ENCODE assay signal across 1 cellular context in genomic region chr13:44917589-44918322, GRCh38.
TF ChIP-seq lines count a peak whose summit lies in the region.

No MANE protein-coding gene starts in this region.

TF ChIP-seq in HepG2, 621 proteins besides CTCF, POLR2A, EP300 and RAD21 (continued from another document and continues in another):
- TF ChIP-seq, protein P1, sequence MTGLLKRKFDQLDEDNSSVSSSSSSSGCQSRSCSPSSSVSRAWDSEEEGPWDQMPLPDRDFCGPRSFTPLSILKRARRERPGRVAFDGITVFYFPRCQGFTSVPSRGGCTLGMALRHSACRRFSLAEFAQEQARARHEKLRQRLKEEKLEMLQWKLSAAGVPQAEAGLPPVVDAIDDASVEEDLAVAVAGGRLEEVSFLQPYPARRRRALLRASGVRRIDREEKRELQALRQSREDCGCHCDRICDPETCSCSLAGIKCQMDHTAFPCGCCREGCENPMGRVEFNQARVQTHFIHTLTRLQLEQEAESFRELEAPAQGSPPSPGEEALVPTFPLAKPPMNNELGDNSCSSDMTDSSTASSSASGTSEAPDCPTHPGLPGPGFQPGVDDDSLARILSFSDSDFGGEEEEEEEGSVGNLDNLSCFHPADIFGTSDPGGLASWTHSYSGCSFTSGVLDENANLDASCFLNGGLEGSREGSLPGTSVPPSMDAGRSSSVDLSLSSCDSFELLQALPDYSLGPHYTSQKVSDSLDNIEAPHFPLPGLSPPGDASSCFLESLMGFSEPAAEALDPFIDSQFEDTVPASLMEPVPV (CRISPR knock-in tag; IDR thresholded peaks at IDR 0.05) = no peak
- TF ChIP-seq, protein P2, sequence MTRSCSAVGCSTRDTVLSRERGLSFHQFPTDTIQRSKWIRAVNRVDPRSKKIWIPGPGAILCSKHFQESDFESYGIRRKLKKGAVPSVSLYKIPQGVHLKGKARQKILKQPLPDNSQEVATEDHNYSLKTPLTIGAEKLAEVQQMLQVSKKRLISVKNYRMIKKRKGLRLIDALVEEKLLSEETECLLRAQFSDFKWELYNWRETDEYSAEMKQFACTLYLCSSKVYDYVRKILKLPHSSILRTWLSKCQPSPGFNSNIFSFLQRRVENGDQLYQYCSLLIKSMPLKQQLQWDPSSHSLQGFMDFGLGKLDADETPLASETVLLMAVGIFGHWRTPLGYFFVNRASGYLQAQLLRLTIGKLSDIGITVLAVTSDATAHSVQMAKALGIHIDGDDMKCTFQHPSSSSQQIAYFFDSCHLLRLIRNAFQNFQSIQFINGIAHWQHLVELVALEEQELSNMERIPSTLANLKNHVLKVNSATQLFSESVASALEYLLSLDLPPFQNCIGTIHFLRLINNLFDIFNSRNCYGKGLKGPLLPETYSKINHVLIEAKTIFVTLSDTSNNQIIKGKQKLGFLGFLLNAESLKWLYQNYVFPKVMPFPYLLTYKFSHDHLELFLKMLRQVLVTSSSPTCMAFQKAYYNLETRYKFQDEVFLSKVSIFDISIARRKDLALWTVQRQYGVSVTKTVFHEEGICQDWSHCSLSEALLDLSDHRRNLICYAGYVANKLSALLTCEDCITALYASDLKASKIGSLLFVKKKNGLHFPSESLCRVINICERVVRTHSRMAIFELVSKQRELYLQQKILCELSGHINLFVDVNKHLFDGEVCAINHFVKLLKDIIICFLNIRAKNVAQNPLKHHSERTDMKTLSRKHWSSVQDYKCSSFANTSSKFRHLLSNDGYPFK (CRISPR knock-in tag; IDR thresholded peaks at IDR 0.05; ENCODE audit: borderline replicate concordance) = peak; percentile 40; the same call in 1 of the 2 replicates
- TF ChIP-seq BCL6 (CRISPR knock-in tag; IDR thresholded peaks at IDR 0.05) = no peak
- TF ChIP-seq, protein P3, sequence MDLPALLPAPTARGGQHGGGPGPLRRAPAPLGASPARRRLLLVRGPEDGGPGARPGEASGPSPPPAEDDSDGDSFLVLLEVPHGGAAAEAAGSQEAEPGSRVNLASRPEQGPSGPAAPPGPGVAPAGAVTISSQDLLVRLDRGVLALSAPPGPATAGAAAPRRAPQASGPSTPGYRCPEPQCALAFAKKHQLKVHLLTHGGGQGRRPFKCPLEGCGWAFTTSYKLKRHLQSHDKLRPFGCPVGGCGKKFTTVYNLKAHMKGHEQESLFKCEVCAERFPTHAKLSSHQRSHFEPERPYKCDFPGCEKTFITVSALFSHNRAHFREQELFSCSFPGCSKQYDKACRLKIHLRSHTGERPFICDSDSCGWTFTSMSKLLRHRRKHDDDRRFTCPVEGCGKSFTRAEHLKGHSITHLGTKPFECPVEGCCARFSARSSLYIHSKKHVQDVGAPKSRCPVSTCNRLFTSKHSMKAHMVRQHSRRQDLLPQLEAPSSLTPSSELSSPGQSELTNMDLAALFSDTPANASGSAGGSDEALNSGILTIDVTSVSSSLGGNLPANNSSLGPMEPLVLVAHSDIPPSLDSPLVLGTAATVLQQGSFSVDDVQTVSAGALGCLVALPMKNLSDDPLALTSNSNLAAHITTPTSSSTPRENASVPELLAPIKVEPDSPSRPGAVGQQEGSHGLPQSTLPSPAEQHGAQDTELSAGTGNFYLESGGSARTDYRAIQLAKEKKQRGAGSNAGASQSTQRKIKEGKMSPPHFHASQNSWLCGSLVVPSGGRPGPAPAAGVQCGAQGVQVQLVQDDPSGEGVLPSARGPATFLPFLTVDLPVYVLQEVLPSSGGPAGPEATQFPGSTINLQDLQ (CRISPR knock-in tag; IDR thresholded peaks at IDR 0.05) = no peak; the same call in 1 of the 2 replicates
- no peak for TF ChIP-seq JUNB (CRISPR knock-in tag; IDR thresholded peaks at IDR 0.05; ENCODE audit: borderline replicate concordance)
- TF ChIP-seq TBX2 (CRISPR knock-in tag; IDR thresholded peaks at IDR 0.05; ENCODE audit: borderline replicate concordance) = peak; percentile 76; the same call in 1 of the 2 replicates
- 0 out of 2 replicates have a peak, but pooled peaks have one; percentile 12 for TF ChIP-seq SMC3 (IDR thresholded peaks at IDR 0.05; ENCODE audit: low read length)
- TF ChIP-seq REPIN1 (CRISPR knock-in tag; IDR thresholded peaks at IDR 0.05; ENCODE audit: borderline replicate concordance, low read depth) = peak; percentile 60; the same call in 1 of the 2 replicates
- TF ChIP-seq GLMP (CRISPR knock-in tag; IDR thresholded peaks at IDR 0.05; ENCODE audit: borderline replicate concordance) = 0 out of 2 replicates have a peak, but pooled peaks have one; percentile 69
- no peak for TF ChIP-seq MTF1 (CRISPR knock-in tag; IDR thresholded peaks at IDR 0.05)
- no peak for TF ChIP-seq ZNF616 (CRISPR knock-in tag; IDR thresholded peaks at IDR 0.05; ENCODE audit: low read depth)
- TF ChIP-seq ZNF547 (CRISPR knock-in tag; IDR thresholded peaks at IDR 0.05) = no peak; the same call in 1 of the 2 replicates
- TF ChIP-seq ZNF30 (CRISPR knock-in tag; IDR thresholded peaks at IDR 0.05) = no peak
- TF ChIP-seq ZNF225 (CRISPR knock-in tag; IDR thresholded peaks at IDR 0.05) = no peak
- no peak for TF ChIP-seq BCLAF1 (IDR thresholded peaks at IDR 0.05)
- TF ChIP-seq, protein P4, sequence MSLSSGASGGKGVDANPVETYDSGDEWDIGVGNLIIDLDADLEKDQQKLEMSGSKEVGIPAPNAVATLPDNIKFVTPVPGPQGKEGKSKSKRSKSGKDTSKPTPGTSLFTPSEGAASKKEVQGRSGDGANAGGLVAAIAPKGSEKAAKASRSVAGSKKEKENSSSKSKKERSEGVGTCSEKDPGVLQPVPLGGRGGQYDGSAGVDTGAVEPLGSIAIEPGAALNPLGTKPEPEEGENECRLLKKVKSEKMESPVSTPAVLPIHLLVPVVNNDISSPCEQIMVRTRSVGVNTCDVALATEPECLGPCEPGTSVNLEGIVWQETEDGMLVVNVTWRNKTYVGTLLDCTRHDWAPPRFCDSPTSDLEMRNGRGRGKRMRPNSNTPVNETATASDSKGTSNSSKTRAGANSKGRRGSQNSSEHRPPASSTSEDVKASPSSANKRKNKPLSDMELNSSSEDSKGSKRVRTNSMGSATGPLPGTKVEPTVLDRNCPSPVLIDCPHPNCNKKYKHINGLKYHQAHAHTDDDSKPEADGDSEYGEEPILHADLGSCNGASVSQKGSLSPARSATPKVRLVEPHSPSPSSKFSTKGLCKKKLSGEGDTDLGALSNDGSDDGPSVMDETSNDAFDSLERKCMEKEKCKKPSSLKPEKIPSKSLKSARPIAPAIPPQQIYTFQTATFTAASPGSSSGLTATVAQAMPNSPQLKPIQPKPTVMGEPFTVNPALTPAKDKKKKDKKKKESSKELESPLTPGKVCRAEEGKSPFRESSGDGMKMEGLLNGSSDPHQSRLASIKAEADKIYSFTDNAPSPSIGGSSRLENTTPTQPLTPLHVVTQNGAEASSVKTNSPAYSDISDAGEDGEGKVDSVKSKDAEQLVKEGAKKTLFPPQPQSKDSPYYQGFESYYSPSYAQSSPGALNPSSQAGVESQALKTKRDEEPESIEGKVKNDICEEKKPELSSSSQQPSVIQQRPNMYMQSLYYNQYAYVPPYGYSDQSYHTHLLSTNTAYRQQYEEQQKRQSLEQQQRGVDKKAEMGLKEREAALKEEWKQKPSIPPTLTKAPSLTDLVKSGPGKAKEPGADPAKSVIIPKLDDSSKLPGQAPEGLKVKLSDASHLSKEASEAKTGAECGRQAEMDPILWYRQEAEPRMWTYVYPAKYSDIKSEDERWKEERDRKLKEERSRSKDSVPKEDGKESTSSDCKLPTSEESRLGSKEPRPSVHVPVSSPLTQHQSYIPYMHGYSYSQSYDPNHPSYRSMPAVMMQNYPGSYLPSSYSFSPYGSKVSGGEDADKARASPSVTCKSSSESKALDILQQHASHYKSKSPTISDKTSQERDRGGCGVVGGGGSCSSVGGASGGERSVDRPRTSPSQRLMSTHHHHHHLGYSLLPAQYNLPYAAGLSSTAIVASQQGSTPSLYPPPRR (CRISPR knock-in tag; IDR thresholded peaks at IDR 0.05; ENCODE audit: borderline replicate concordance) = no peak
- TF ChIP-seq ZNF484 (CRISPR knock-in tag; IDR thresholded peaks at IDR 0.05; ENCODE audit: borderline replicate concordance, low read depth) = no peak
- TF ChIP-seq ZNF12 (CRISPR knock-in tag; IDR thresholded peaks at IDR 0.05) = no peak
- peak; percentile 45; the same call in 1 of the 2 replicates for TF ChIP-seq ZNF318 (CRISPR knock-in tag; IDR thresholded peaks at IDR 0.05)
- no peak for TF ChIP-seq ZNF207 (IDR thresholded peaks at IDR 0.05; ENCODE audit: borderline replicate concordance)
- peak; percentile 92 for TF ChIP-seq ZNF670 (CRISPR knock-in tag; IDR thresholded peaks at IDR 0.05; ENCODE audit: borderline replicate concordance)
- TF ChIP-seq STAG1 (CRISPR knock-in tag; IDR thresholded peaks at IDR 0.05) = peak; percentile 17
- TF ChIP-seq ATM (IDR thresholded peaks at IDR 0.05; ENCODE audit: borderline replicate concordance) = no peak
- TF ChIP-seq, protein P5, sequence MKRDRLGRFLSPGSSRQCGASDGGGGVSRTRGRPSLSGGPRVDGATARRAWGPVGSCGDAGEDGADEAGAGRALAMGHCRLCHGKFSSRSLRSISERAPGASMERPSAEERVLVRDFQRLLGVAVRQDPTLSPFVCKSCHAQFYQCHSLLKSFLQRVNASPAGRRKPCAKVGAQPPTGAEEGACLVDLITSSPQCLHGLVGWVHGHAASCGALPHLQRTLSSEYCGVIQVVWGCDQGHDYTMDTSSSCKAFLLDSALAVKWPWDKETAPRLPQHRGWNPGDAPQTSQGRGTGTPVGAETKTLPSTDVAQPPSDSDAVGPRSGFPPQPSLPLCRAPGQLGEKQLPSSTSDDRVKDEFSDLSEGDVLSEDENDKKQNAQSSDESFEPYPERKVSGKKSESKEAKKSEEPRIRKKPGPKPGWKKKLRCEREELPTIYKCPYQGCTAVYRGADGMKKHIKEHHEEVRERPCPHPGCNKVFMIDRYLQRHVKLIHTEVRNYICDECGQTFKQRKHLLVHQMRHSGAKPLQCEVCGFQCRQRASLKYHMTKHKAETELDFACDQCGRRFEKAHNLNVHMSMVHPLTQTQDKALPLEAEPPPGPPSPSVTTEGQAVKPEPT (CRISPR knock-in tag; IDR thresholded peaks at IDR 0.05; ENCODE audit: low read depth) = no peak
